ENCODE assay signal across 1 cellular context in genomic region chr6:26447257-26447656, GRCh38.
TF ChIP-seq lines count a peak whose summit lies in the region.

No MANE protein-coding gene starts in this region.

TF ChIP-seq in SK-N-SH, 30 proteins besides CTCF, POLR2A, EP300 and RAD21 (continued from another document):
- no peak for TF ChIP-seq ZBTB33 (IDR thresholded peaks at IDR 0.05; ENCODE audit: borderline replicate concordance, low read depth)
- TF ChIP-seq FOXJ3 (CRISPR knock-in tag; IDR thresholded peaks at IDR 0.05): no peak
- TF ChIP-seq YY1 (IDR thresholded peaks at IDR 0.05; ENCODE audit: low read depth): no peak
- TF ChIP-seq USF1 (IDR thresholded peaks at IDR 0.05; ENCODE audit: borderline replicate concordance, low read depth): no peak
- TF ChIP-seq FOSL2 (IDR thresholded peaks at IDR 0.05; ENCODE audit: borderline replicate concordance, low read depth): no peak
- no peak for TF ChIP-seq REST (IDR thresholded peaks at IDR 0.05; ENCODE audit: low read depth, low read length)
- no peak for TF ChIP-seq GATA2 (CRISPR knock-in tag; IDR thresholded peaks at IDR 0.05)
- no peak for TF ChIP-seq GABPA (IDR thresholded peaks at IDR 0.05; ENCODE audit: low read depth)
- no peak for TF ChIP-seq MAX (IDR thresholded peaks at IDR 0.05; ENCODE audit: low read depth)
- no peak for TF ChIP-seq TCF12 (IDR thresholded peaks at IDR 0.05)
- TF ChIP-seq PBX3 (IDR thresholded peaks at IDR 0.05): no peak
- no peak for TF ChIP-seq RFX5 (IDR thresholded peaks at IDR 0.05; ENCODE audit: low read length)
- no peak for TF ChIP-seq TAF1 (IDR thresholded peaks at IDR 0.05; ENCODE audit: borderline replicate concordance, low read depth, low read length)
- TF ChIP-seq EZH2phosphoT487 (IDR thresholded peaks at IDR 0.05; ENCODE audit: borderline replicate concordance, low read depth): no peak
